11 cellular contexts compared by ENCODE assay signal in genomic region chr6:51618563-51618962, GRCh38.
DNase-seq lines count a peak whose midpoint lies in the region; ATAC-seq, FAIRE-seq and TF ChIP-seq lines count a peak whose summit lies in the region.
"Had no signal": no experiment of that assay in that cellular context is flagged by ENCODE, and none has a peak within 500 bp of the region (broad histone marks: within the 10 kb centered on the region; RNA-seq: fewer than 3 reads in every experiment).

No MANE protein-coding gene starts in this region.

- peaks cover 0 to 10% (median 0%) of the 10 kb centered on the region in 3 donors for H3K4me1 ChIP-seq in pancreas

- peak overlapping the region in 3 of 4 donors; percentile 15 to 52 (median 48) for H3K27ac ChIP-seq in pancreas

- H3K9me3 ChIP-seq in pancreas = no peaks in the 10 kb centered on the region

- no peak overlapping the region for H3K27ac Mint-ChIP-seq in brain
- H3K27ac Mint-ChIP-seq in activated CD4-positive, alpha-beta memory T cell treated with anti-CD3 and anti-CD28 coated beads for 36 hours = no peak overlapping the region

- H3K36me3 ChIP-seq in pancreas = no peaks in the 10 kb centered on the region

- FAIRE-seq in pancreas (lab: Jason Lieb, UNC) = no peak
- FAIRE-seq: GM12891 had no signal

- ATAC-seq in HG03520 (IDR thresholded peaks at IDR 0.05; ENCODE audit: unreplicated experiment) (peak; percentile 61), pancreas (peak; percentile 52 to 79 (median 72)), HG03460 (IDR thresholded peaks at IDR 0.05; ENCODE audit: unreplicated experiment) (no peak)

- POLR2A ChIA-PET in activated CD4-positive, alpha-beta memory T cell treated with anti-CD3 and anti-CD28 coated beads for 36 hours (lab: Charles Lee) = no interaction called here

- in situ Hi-C loops in GM13977 (cut with MboI; ENCODE audit: low pct_unique_long_range_greater_than_20kb, low sequenced_read_pairs, unreplicated experiment) = no loop called here

- peaks cover 16% of the 10 kb centered on the region for H3K27me3 Mint-ChIP-seq in brain
- no peaks in the 10 kb centered on the region for H3K27me3 Mint-ChIP-seq in activated CD4-positive, alpha-beta memory T cell treated with anti-CD3 and anti-CD28 coated beads for 36 hours

- no peak overlapping the region for H3K4me3 Mint-ChIP-seq in brain
- H3K4me3 Mint-ChIP-seq in activated CD4-positive, alpha-beta memory T cell treated with anti-CD3 and anti-CD28 coated beads for 36 hours = no peak overlapping the region

- no peak overlapping the region for H3K4me3 ChIP-seq in pancreas

- H3K27me3 ChIP-seq in pancreas = no peaks in the 10 kb centered on the region

- H3K9me3 Mint-ChIP-seq in brain = no peaks in the 10 kb centered on the region
- no peaks in the 10 kb centered on the region for H3K9me3 Mint-ChIP-seq in activated CD4-positive, alpha-beta memory T cell treated with anti-CD3 and anti-CD28 coated beads for 36 hours

- no peak for DNase-seq in GM13977 (ENCODE audit: low spot score)
- no peak for DNase-seq in pancreas
- DNase-seq in activated CD4-positive, alpha-beta memory T cell treated with anti-CD3 and anti-CD28 coated beads for 36 hours = no peak
- no peak for DNase-seq in islet precursor cell
- no peak for DNase-seq in NCI-H2227 (lab: John Stamatoyannopoulos, UW; ENCODE audit: unreplicated experiment)
- DNase-seq: cerebellar nuclear complex, NCI-H2171 treated with DMSO at 0.1 percent for 48 hours had no signal

- CTCF ChIA-PET in activated CD4-positive, alpha-beta memory T cell treated with anti-CD3 and anti-CD28 coated beads for 36 hours (lab: Charles Lee) = interaction anchor here (0.6 to 1.3 kb wide), 3 partner anchors 12 to 264 kb away, joined by 3 read pairs; no protein-coding TSS in a partner anchor

- H3K4me1 Mint-ChIP-seq in brain = no peaks in the 10 kb centered on the region
- H3K4me1 Mint-ChIP-seq in activated CD4-positive, alpha-beta memory T cell treated with anti-CD3 and anti-CD28 coated beads for 36 hours (ENCODE audit: low read depth) = no peaks in the 10 kb centered on the region

- TF ChIP-seq CTCF in GM13977 (IDR thresholded peaks at IDR 0.05; ENCODE audit: extremely low read depth, insufficient read depth, missing control alignments) = peak; percentile 19
- TF ChIP-seq CTCF in brain (conservative IDR thresholded peaks at IDR 0.05) = peak; percentile 25 to 64
- peak; percentile 19 to 55 (median 44) for TF ChIP-seq CTCF in pancreas (IDR thresholded peaks at IDR 0.05)

- intact Hi-C loops in pancreas (cut with DNase I) = no loop called here
- intact Hi-C loops in activated CD4-positive, alpha-beta memory T cell treated with anti-CD3 and anti-CD28 coated beads for 36 hours (cut with micrococcal nuclease) = no loop called here

- no peaks in the 10 kb centered on the region for H3K36me3 Mint-ChIP-seq in brain
- H3K36me3 Mint-ChIP-seq in activated CD4-positive, alpha-beta memory T cell treated with anti-CD3 and anti-CD28 coated beads for 36 hours = no peaks in the 10 kb centered on the region
